Comparison of ENCODE assay signal across 11 cellular contexts in genomic region chr4:80374180-80374579, GRCh38. TPM values are rescaled to one million over a fixed set of nuclear protein-coding genes. Genes with fewer than 3 reads are reported as not detected.
"Had no signal": no experiment of that assay in that cellular context is flagged by ENCODE, and none has a peak within 500 bp of the region (broad histone marks: within the 10 kb centered on the region; RNA-seq: fewer than 3 reads in every experiment).

No MANE protein-coding gene starts in this region.

- H3K9ac ChIP-seq: GM23248 had no signal

- H3K27ac ChIP-seq: GM23248 had no signal

- H3K4me1 ChIP-seq: HAP-1 had no signal

- FAIRE-seq: H1, H54 had no signal

- H3K4me3 ChIP-seq: GM23248, GM23338, HAP-1 had no signal

- ATAC-seq: GM23338, HCT116 had no signal

- H2AFZ ChIP-seq: GM23248, GM23338 had no signal

- H3K36me3 ChIP-seq: HAP-1 had no signal

- DNase-seq: GM23248, GOT3, H7, H9, HCEC 1CT, HFFc6 had no signal

- H3K4me2 ChIP-seq: GM23338 had no signal

RNA-seq across cellular contexts. Expression of gene CFAP299, which starts 38.6 kb away (rescaled TPM):
- total RNA-seq: GM23338, H1, H7, H9 had no signal
- polyA plus RNA-seq: GM23338, H1 had no signal
